ENCODE assay signal across 1 cellular context in the genomic region with DNA sequence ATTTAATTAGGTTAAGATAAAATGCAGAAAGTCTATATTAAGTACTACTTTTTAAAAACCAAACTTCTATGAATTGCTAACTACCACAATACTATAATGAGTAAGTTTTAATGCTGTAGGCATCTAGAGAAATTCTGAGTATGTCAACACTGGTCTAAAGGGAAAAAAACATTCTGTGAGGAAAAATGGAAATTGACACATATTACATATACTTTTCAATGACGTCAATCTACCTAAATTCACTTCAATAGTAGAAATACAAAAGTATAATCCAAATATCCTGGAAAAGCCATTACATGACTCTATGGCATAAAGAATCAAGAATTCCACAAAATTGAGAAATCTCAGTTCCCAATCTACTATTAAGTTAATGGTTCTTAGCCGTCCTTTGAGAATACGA.
TF ChIP-seq lines count a peak whose summit lies in the region.

No MANE protein-coding gene starts in this region.

TF ChIP-seq in HCT116, 20 proteins besides CTCF, POLR2A, EP300 and RAD21 (continued from another document):
- TF ChIP-seq, protein P1, sequence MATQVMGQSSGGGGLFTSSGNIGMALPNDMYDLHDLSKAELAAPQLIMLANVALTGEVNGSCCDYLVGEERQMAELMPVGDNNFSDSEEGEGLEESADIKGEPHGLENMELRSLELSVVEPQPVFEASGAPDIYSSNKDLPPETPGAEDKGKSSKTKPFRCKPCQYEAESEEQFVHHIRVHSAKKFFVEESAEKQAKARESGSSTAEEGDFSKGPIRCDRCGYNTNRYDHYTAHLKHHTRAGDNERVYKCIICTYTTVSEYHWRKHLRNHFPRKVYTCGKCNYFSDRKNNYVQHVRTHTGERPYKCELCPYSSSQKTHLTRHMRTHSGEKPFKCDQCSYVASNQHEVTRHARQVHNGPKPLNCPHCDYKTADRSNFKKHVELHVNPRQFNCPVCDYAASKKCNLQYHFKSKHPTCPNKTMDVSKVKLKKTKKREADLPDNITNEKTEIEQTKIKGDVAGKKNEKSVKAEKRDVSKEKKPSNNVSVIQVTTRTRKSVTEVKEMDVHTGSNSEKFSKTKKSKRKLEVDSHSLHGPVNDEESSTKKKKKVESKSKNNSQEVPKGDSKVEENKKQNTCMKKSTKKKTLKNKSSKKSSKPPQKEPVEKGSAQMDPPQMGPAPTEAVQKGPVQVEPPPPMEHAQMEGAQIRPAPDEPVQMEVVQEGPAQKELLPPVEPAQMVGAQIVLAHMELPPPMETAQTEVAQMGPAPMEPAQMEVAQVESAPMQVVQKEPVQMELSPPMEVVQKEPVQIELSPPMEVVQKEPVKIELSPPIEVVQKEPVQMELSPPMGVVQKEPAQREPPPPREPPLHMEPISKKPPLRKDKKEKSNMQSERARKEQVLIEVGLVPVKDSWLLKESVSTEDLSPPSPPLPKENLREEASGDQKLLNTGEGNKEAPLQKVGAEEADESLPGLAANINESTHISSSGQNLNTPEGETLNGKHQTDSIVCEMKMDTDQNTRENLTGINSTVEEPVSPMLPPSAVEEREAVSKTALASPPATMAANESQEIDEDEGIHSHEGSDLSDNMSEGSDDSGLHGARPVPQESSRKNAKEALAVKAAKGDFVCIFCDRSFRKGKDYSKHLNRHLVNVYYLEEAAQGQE (IDR thresholded peaks at IDR 0.05; ENCODE audit: low read depth), result no peak
- TF ChIP-seq FOSL1 (IDR thresholded peaks at IDR 0.05; ENCODE audit: low read depth) (no peak), ZFX (IDR thresholded peaks at IDR 0.05) (no peak), SIN3A (IDR thresholded peaks at IDR 0.05; ENCODE audit: low read depth) (no peak), TCF7L2 (IDR thresholded peaks at IDR 0.05; ENCODE audit: borderline replicate concordance, extremely low read depth, insufficient read depth, insufficient read length) (no peak), EZH2 (IDR thresholded peaks at IDR 0.05) (no peak), CBX3 (IDR thresholded peaks at IDR 0.05; ENCODE audit: low read depth) (no peak), SRF (IDR thresholded peaks at IDR 0.05; ENCODE audit: low read depth) (no peak), POLR2AphosphoS5 (IDR thresholded peaks at IDR 0.05; ENCODE audit: low read depth, low read length) (no peak), YY1 (IDR thresholded peaks at IDR 0.05; ENCODE audit: extremely low read depth, insufficient replicate concordance, low read depth, low read length) (no peak)
- TF ChIP-seq, protein P2, sequence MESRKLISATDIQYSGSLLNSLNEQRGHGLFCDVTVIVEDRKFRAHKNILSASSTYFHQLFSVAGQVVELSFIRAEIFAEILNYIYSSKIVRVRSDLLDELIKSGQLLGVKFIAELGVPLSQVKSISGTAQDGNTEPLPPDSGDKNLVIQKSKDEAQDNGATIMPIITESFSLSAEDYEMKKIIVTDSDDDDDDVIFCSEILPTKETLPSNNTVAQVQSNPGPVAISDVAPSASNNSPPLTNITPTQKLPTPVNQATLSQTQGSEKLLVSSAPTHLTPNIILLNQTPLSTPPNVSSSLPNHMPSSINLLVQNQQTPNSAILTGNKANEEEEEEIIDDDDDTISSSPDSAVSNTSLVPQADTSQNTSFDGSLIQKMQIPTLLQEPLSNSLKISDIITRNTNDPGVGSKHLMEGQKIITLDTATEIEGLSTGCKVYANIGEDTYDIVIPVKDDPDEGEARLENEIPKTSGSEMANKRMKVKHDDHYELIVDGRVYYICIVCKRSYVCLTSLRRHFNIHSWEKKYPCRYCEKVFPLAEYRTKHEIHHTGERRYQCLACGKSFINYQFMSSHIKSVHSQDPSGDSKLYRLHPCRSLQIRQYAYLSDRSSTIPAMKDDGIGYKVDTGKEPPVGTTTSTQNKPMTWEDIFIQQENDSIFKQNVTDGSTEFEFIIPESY (IDR thresholded peaks at IDR 0.05; ENCODE audit: extremely low read depth, insufficient replicate concordance, low read length), result no peak
- TF ChIP-seq, protein P3, sequence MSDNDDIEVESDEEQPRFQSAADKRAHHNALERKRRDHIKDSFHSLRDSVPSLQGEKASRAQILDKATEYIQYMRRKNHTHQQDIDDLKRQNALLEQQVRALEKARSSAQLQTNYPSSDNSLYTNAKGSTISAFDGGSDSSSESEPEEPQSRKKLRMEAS (IDR thresholded peaks at IDR 0.05), result no peak
